20 cellular contexts compared by ENCODE assay signal in genomic region chr9:100064872-100065581, GRCh38. TPM values are rescaled to one million over a fixed set of nuclear protein-coding genes. Genes with fewer than 3 reads are reported as not detected.
A peak's percentile ranks its signal among the peaks of the same experiment; 100 is the strongest.
DNase-seq lines count a peak whose midpoint lies in the region; ATAC-seq and TF ChIP-seq lines count a peak whose summit lies in the region.
"Had no signal": no experiment of that assay in that cellular context is flagged by ENCODE, and none has a peak within 500 bp of the region (broad histone marks: within the 10 kb centered on the region; RNA-seq: fewer than 3 reads in every experiment).

No MANE protein-coding gene starts in this region.

- no peaks in the 10 kb centered on the region for H3K9me3 ChIP-seq in mucosa of descending colon

- POLR2A ChIA-PET in BJ (lab: Charles Lee), result interaction anchor here (0.6 kb wide), 2 partner anchors 13 to 14 kb away, joined by 3 read pairs; no protein-coding TSS in a partner anchor

- H3K27ac ChIP-seq in brain microvascular endothelial cell, result no peak overlapping the region
- H3K27ac ChIP-seq: hepatocyte had no signal

- H3K36me3 ChIP-seq in BJ (ENCODE audit: control insufficient read depth, insufficient read depth, low read length), result no peaks in the 10 kb centered on the region
- H3K36me3 ChIP-seq in brain microvascular endothelial cell (replicated peaks), result no peaks in the 10 kb centered on the region
- H3K36me3 ChIP-seq in kidney epithelial cell (ENCODE audit: control insufficient read depth, insufficient read depth, low read length), result no peaks in the 10 kb centered on the region
- H3K36me3 ChIP-seq in mucosa of descending colon (ENCODE audit: low read depth), result no peaks in the 10 kb centered on the region

- no peaks in the 10 kb centered on the region for H3K4me1 ChIP-seq in mucosa of descending colon (ENCODE audit: low read depth)

- H3K4me3 ChIP-seq in BJ (ENCODE audit: low read depth, low read length), result no peak overlapping the region
- H3K4me3 ChIP-seq in brain microvascular endothelial cell (ENCODE audit: low read depth, low read length), result no peak overlapping the region
- H3K4me3 ChIP-seq in kidney epithelial cell (ENCODE audit: low read depth, low read length), result no peak overlapping the region
- no peak overlapping the region for H3K4me3 ChIP-seq in mucosa of descending colon
- H3K4me3 ChIP-seq: hepatocyte had no signal

- DNase-seq in BJ (ENCODE audit: low read depth), result peak; percentile 21
- peak; percentile 31 for DNase-seq in MV-4-11 (lab: John Stamatoyannopoulos, UW)
- DNase-seq in brain microvascular endothelial cell, result peak; percentile 79
- peak; percentile 23 for DNase-seq in kidney epithelial cell (ENCODE audit: low read depth)
- DNase-seq in SHP77 (lab: John Stamatoyannopoulos, UW), result no peak
- no peak for DNase-seq in mucosa of descending colon
- DNase-seq: activated CD4-positive, alpha-beta T cell treated with anti-CD3 and anti-CD28 coated beads, Interleukin-2, amount 50 U/mL, for 4 hours; activated effector memory CD4-positive, alpha-beta T cell treated with Interleukin-2 at 50 U/mL for 16 hours; CD4-positive, alpha-beta memory T cell; effector memory CD8-positive, alpha-beta T cell; GF-D8; H9; left ventricle myocardium superior; NCI-H1105; NCI-H446 treated with DMSO at 0.1 percent for 48 hours; right cardiac atrium; stimulated activated naive CD4-positive, alpha-beta T cell treated with Interleukin-2 at 50 U/mL for 16 hours had no signal

- in situ Hi-C loops in brain microvascular endothelial cell (cut with HindIII; ENCODE audit: low pct_ligation_motif_present, low sequenced_read_pairs), result no loop called here

- CTCF ChIA-PET in BJ (lab: Yijun Ruan, JAX), result interaction anchor here (0.6 to 1.0 kb wide), 3 partner anchors 8 to 58 kb away, joined by 3 read pairs; no protein-coding TSS in a partner anchor

- intact Hi-C loops in mucosa of descending colon (cut with DNase I, micrococcal nuclease), result no loop called here

- no peak for TF ChIP-seq CTCF in BJ (IDR thresholded peaks at IDR 0.05; ENCODE audit: insufficient read depth, low read depth, low read length)
- no peak for TF ChIP-seq CTCF in brain microvascular endothelial cell (IDR thresholded peaks at IDR 0.05; ENCODE audit: low read depth, low read length, missing control alignments)
- TF ChIP-seq CTCF in kidney epithelial cell (IDR thresholded peaks at IDR 0.05; ENCODE audit: insufficient read depth, low read length, poor library complexity, severe bottlenecking), result no peak
- TF ChIP-seq CTCF in mucosa of descending colon (IDR thresholded peaks at IDR 0.05), result no peak

- H3K27me3 ChIP-seq in BJ (ENCODE audit: control insufficient read depth, insufficient read depth, low read length), result no peaks in the 10 kb centered on the region
- H3K27me3 ChIP-seq in brain microvascular endothelial cell (replicated peaks), result no peaks in the 10 kb centered on the region
- no peaks in the 10 kb centered on the region for H3K27me3 ChIP-seq in kidney epithelial cell (ENCODE audit: control insufficient read depth, insufficient read depth, low read length)
- H3K27me3 ChIP-seq: hepatocyte had no signal

- no peak for ATAC-seq in GM21447 (IDR thresholded peaks at IDR 0.05; ENCODE audit: unreplicated experiment)
- ATAC-seq in mucosa of descending colon, result no peak
- ATAC-seq in HG03095 (IDR thresholded peaks at IDR 0.05; ENCODE audit: unreplicated experiment), result no peak
- ATAC-seq: effector memory CD8-positive, alpha-beta T cell; left ventricle myocardium superior; right cardiac atrium had no signal

RNA-seq across cellular contexts. Expression of gene ERP44, which starts 33.8 kb away (rescaled TPM):
- 9.8 and 21.8 TPM in 2 replicates for polyA plus RNA-seq in BJ (2011; rRNA removed)
- 4.1 and 4.6 TPM in 2 replicates for polyA minus RNA-seq in BJ (2011; rRNA and poly(A)+ RNA removed)
- total RNA-seq in kidney epithelial cell (20.1 and 22.3 TPM in 2 replicates), mucosa of descending colon (10 to 100 TPM; 19.5 to 29.7 (median 26.4) TPM)

RNA-seq across cellular contexts. Expression of gene INVS, which starts 34.0 kb away (rescaled TPM):
- 9.7 and 16.1 TPM in 2 replicates for polyA plus RNA-seq in BJ (2011; rRNA removed)
- polyA minus RNA-seq in BJ (2011; rRNA and poly(A)+ RNA removed), result 13.3 and 14.5 TPM in 2 replicates
- total RNA-seq in kidney epithelial cell (18.6 and 18.7 TPM in 2 replicates), mucosa of descending colon (10 to 100 TPM; 16.8 to 24.0 (median 19.3) TPM)

Comparison
In these comparisons a context has a peak if more than half of its experiments do, and no peak if none do; other contexts are left out.
1. DNase-seq: peak in BJ (single experiment), MV-4-11 (single experiment), brain microvascular endothelial cell (single experiment) and kidney epithelial cell (single experiment); none in SHP77 (0 of 2) and mucosa of descending colon (0 of 3).